ENCODE assay signal across 27 cellular contexts in genomic region chr6:39304951-39305350, GRCh38. TPM values are rescaled to one million over a fixed set of nuclear protein-coding genes. Genes with fewer than 3 reads are reported as not detected.
DNase-seq lines count a peak whose midpoint lies in the region; ATAC-seq, FAIRE-seq and TF ChIP-seq lines count a peak whose summit lies in the region.
"Had no signal": no experiment of that assay in that cellular context is flagged by ENCODE, and none has a peak within 500 bp of the region (broad histone marks: within the 10 kb centered on the region; RNA-seq: fewer than 3 reads in every experiment).

No MANE protein-coding gene starts in this region.

- no peak overlapping the region for H3K4me3 ChIP-seq in small intestine (ENCODE audit: low read depth in 1 of 2, low read length in 2 of 2)
- H3K4me3 ChIP-seq in uterus = no peak overlapping the region
- H3K4me3 ChIP-seq: A549; BLaER1 treated with 17β-estradiol and CSF1 and Interleukin-3, amounts not matched to agents 10 nM and 100 nM; GM23248 had no signal

- H3K36me3 ChIP-seq in small intestine (ENCODE audit: control insufficient read depth in 2 of 2, insufficient read depth in 2 of 2, low read length in 2 of 2) (no peaks in the 10 kb centered on the region), uterus (no peaks in the 10 kb centered on the region)
- H3K36me3 ChIP-seq: BE2C; BLaER1 treated with 17β-estradiol and CSF1 and Interleukin-3, amounts not matched to agents 10 nM and 100 nM had no signal

- DNase-seq in NCI-H82 (lab: John Stamatoyannopoulos, UW) (peak; percentile 9), NCI-H82 treated with DMSO at 0.1 percent for 48 hours (lab: John Stamatoyannopoulos, UW; ENCODE audit: unreplicated experiment) (no peak), T-helper 17 cell (no peak), left colon (no peak), small intestine (peak; percentile 67), NCI-H1048 (lab: John Stamatoyannopoulos, UW) (no peak), uterus (no peak)
- DNase-seq: 8988T; ACHN; AML-193; BE2C; CD4-positive, alpha-beta T cell; CD8-positive, alpha-beta memory T cell; DMS153; DND-41; GM23248; H9; HFFc6 had no signal

- no peaks in the 10 kb centered on the region for H3K36me3 Mint-ChIP-seq in T-helper 17 cell (ENCODE audit: low read depth)
- H3K36me3 Mint-ChIP-seq: CD14-positive monocyte; CD8-positive, alpha-beta memory T cell had no signal

- no peak for TF ChIP-seq CTCF in uterus (IDR thresholded peaks at IDR 0.05)

- FAIRE-seq in small intestine (lab: Jason Lieb, UNC) = no peak
- FAIRE-seq: A549, D721Med, G401.6, GM12892, GM19239 had no signal

- intact Hi-C loops in left colon (cut with DNase I, micrococcal nuclease) (loop anchor here (5.0 to 10.0 kb wide), 3 partner anchors 138 to 430 kb away; no protein-coding TSS in a partner anchor), uterus (cut with DNase I; ENCODE audit: low total_unique reads) (no loop called here)

- H3K27ac Mint-ChIP-seq in T-helper 17 cell = peak overlapping the region; percentile 2
- H3K27ac Mint-ChIP-seq: CD4-positive, alpha-beta T cell; H9; HFFc6 had no signal

- no peak for TF ChIP-seq POLR2A in uterus (IDR thresholded peaks at IDR 0.05)

- H3K27me3 Mint-ChIP-seq in T-helper 17 cell = peaks cover 23% of the 10 kb centered on the region

- peaks cover 0 to 3% of the 10 kb centered on the region in 2 donors for H3K4me1 ChIP-seq in small intestine (ENCODE audit: control insufficient read depth in 2 of 2, insufficient read depth in 1 of 2, low read depth in 1 of 2, low read length in 1 of 2)
- no peaks in the 10 kb centered on the region for H3K4me1 ChIP-seq in uterus
- H3K4me1 ChIP-seq: BE2C had no signal

- H3K27me3 ChIP-seq in small intestine (ENCODE audit: control insufficient read depth in 2 of 2, insufficient read depth in 2 of 2, low read length in 2 of 2) (no peaks in the 10 kb centered on the region), uterus (no peaks in the 10 kb centered on the region)
- H3K27me3 ChIP-seq: BE2C; BLaER1 treated with 17β-estradiol and CSF1 and Interleukin-3, amounts not matched to agents 10 nM and 100 nM had no signal

- ATAC-seq in T-helper 17 cell (no peak), left colon (peak; percentile 47)
- ATAC-seq: A549, HCT116 had no signal

- H3K9me3 ChIP-seq in T-helper 17 cell (ENCODE audit: control insufficient read depth, low read length, poor library complexity, severe bottlenecking) (no peaks in the 10 kb centered on the region), small intestine (ENCODE audit: control insufficient read depth, low read depth) (no peaks in the 10 kb centered on the region), uterus (no peaks in the 10 kb centered on the region)
- H3K9me3 ChIP-seq: A549; BE2C; BLaER1 treated with 17β-estradiol and CSF1 and Interleukin-3, amounts not matched to agents 10 nM and 100 nM had no signal

- H3K4me3 Mint-ChIP-seq in T-helper 17 cell = no peak overlapping the region
- H3K4me3 Mint-ChIP-seq: CD14-positive monocyte; CD4-positive, alpha-beta T cell; CD8-positive, alpha-beta memory T cell; H9; HFFc6 had no signal

- peaks cover 11% of the 10 kb centered on the region for H3K4me1 Mint-ChIP-seq in T-helper 17 cell

- H3K27ac ChIP-seq in small intestine (ENCODE audit: low read depth in 1 of 2, low read length in 1 of 2) (no peak overlapping the region), uterus (no peak overlapping the region)
- H3K27ac ChIP-seq: A549; BLaER1 treated with 17β-estradiol and CSF1 and Interleukin-3, amounts not matched to agents 10 nM and 100 nM; GM23248 had no signal

RNA-seq across cellular contexts. Expression of gene KCNK17, which starts 9.3 kb away (rescaled TPM):
- total RNA-seq in T-helper 17 cell (under 1 TPM in 1 of 2 donors, not detected in 1; 0.26 TPM), left colon (under 1 TPM; 0.14 to 0.18 TPM), uterus (1 to 10 TPM in 2 of 4 donors, under 1 TPM in 1, not detected in 1; 0.79 to 2.3 (median 1.3) TPM)
- polyA plus RNA-seq in small intestine = 1 to 10 TPM in 1 of 3 donors, under 1 TPM in 1, not detected in 1; 0.45 to 1.4 TPM
- total RNA-seq: CD4-positive, alpha-beta T cell; CD8-positive, alpha-beta memory T cell; GM23248; H4; HFFc6 had no signal
- polyA plus RNA-seq: A549; CD14-positive monocyte; CD8-positive, alpha-beta memory T cell; GM23248 had no signal

RNA-seq across cellular contexts. Expression of gene KCNK16, which starts 17.6 kb away (rescaled TPM):
- not detected for total RNA-seq in T-helper 17 cell
- not detected for total RNA-seq in left colon
- under 1 TPM in 1 of 3 donors, not detected in 2; 0.34 TPM for polyA plus RNA-seq in small intestine
- not detected for total RNA-seq in uterus
- total RNA-seq: CD4-positive, alpha-beta T cell; CD8-positive, alpha-beta memory T cell; GM23248; H4; H9; HFFc6 had no signal
- polyA plus RNA-seq: A549; CD14-positive monocyte; CD8-positive, alpha-beta memory T cell; GM23248 had no signal

Comparison
In these comparisons a context has a peak if more than half of its experiments do, and no peak if none do; other contexts are left out.
1. DNase-seq: peak in NCI-H82 (single experiment) and small intestine (single experiment); none in NCI-H82 treated with DMSO at 0.1 percent for 48 hours (single experiment), T-helper 17 cell (0 of 3), left colon (0 of 2), NCI-H1048 (single experiment) and uterus (0 of 2).